14 cellular contexts compared by ENCODE assay signal in the genomic region with DNA sequence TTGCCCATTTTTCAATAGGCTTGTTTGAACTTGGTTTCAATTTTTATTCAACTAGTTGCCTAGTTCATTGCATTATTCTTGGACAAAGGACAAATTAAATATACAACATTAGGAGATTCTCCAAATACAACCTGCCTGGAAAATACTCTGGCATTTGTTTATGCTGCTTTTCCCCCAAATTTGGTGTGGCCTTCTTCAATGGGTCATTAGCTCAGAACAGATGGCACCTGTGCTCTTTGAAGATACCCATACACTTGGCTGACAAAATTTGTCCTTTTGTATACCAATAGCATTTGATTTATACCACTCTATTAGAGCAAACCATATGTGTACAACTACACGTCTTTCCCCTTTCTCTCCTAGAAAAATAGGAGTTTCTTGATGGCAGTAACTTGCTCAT. TPM values are rescaled to one million over a fixed set of nuclear protein-coding genes. Genes with fewer than 3 reads are reported as not detected.
DNase-seq lines count a peak whose midpoint lies in the region; ATAC-seq and TF ChIP-seq lines count a peak whose summit lies in the region.
"Had no signal": no experiment of that assay in that cellular context is flagged by ENCODE, and none has a peak within 500 bp of the region (broad histone marks: within the 10 kb centered on the region; RNA-seq: fewer than 3 reads in every experiment).

No MANE protein-coding gene starts in this region.

- intact Hi-C loops in esophagus squamous epithelium (cut with DNase I): no loop called here

- TF ChIP-seq CTCF in mesothelial cell of epicardium (IDR thresholded peaks at IDR 0.05; ENCODE audit: unreplicated experiment): no peak
- TF ChIP-seq CTCF in esophagus squamous epithelium (IDR thresholded peaks at IDR 0.05): no peak

- DNase-seq in CD4-positive, CD25-positive, alpha-beta regulatory T cell: no peak
- DNase-seq in GM23248 (no peak), mesothelial cell of epicardium (ENCODE audit: low spot score in 2 of 2, unreplicated experiment in 2 of 2) (no peak), Kasumi-1 (lab: John Stamatoyannopoulos, UW) (no peak), NCI-H2171 (lab: John Stamatoyannopoulos, UW) (no peak), DMS 273 (lab: John Stamatoyannopoulos, UW; ENCODE audit: unreplicated experiment) (no peak), esophagus squamous epithelium (lab: John Stamatoyannopoulos, UW) (no peak)
- DNase-seq in activated naive CD8-positive, alpha-beta T cell treated with anti-CD3 and anti-CD28 coated beads for 36 hours: no peak
- DNase-seq: aorta; effector CD8-positive, alpha-beta T cell; NCI-H1417 treated with DMSO at 0.1 percent for 48 hours; sigmoid colon had no signal

- WGBS in GM23248 (ENCODE audit: low coverage in 1 of 2, low lambda C conversion rate in 2 of 2, missing lambda C conversion rate in 2 of 2), 2 experiments: 80 to 86% methylated on average over 1 of the region's 1 CpG
- WGBS in esophagus squamous epithelium, 2 donors: 58 to 63% methylated on average over 1 of the region's 1 CpG

- H3K9me2 ChIP-seq in GM23248 (ENCODE audit: insufficient read depth): no peaks in the 10 kb centered on the region

- H3K9ac ChIP-seq in GM23248: no peak overlapping the region

- peak overlapping the region; percentile 97 for H3K4me3 ChIP-seq in CD4-positive, CD25-positive, alpha-beta regulatory T cell (ENCODE audit: low read depth, low read length)
- H3K4me3 ChIP-seq in GM23248 (peak overlapping the region; percentile 93), esophagus squamous epithelium (peak overlapping the region in 2 of 4 donors; percentile 86 to 91)
- H3K4me3 ChIP-seq: sigmoid colon had no signal

- in situ Hi-C loops in GM23248 (cut with MboI): no loop called here

- H3K36me3 ChIP-seq in CD4-positive, CD25-positive, alpha-beta regulatory T cell (ENCODE audit: control insufficient read depth, insufficient read depth, low read length): peaks cover 33% of the 10 kb centered on the region
- H3K36me3 ChIP-seq in GM23248 (ENCODE audit: low read depth) (no peaks in the 10 kb centered on the region), esophagus squamous epithelium (peaks cover 0 to 28% (median 0%) of the 10 kb centered on the region in 3 donors)
- H3K36me3 ChIP-seq: sigmoid colon had no signal

- peaks cover 30% of the 10 kb centered on the region for H3K4me1 ChIP-seq in CD4-positive, CD25-positive, alpha-beta regulatory T cell (ENCODE audit: control insufficient read depth, insufficient read depth, low read length, poor library complexity, severe bottlenecking)
- H3K4me1 ChIP-seq in GM23248 (ENCODE audit: insufficient read depth): peaks cover 14% of the 10 kb centered on the region; the same call in 1 of the 2 replicates
- peaks cover 0 to 34% (median 5%) of the 10 kb centered on the region in 3 donors for H3K4me1 ChIP-seq in esophagus squamous epithelium

- H3F3A ChIP-seq in GM23248 (ENCODE audit: insufficient read depth): peaks cover 25% of the 10 kb centered on the region

- peaks cover 7% of the 10 kb centered on the region for H3K27me3 Mint-ChIP-seq in CD4-positive, CD25-positive, alpha-beta regulatory T cell
- H3K27me3 Mint-ChIP-seq in activated naive CD8-positive, alpha-beta T cell treated with anti-CD3 and anti-CD28 coated beads for 36 hours: peaks cover 7% of the 10 kb centered on the region
- no peaks in the 10 kb centered on the region for H3K27me3 Mint-ChIP-seq in mesothelial cell of epicardium (ENCODE audit: low read depth)

- H3K79me2 ChIP-seq in GM23248 (ENCODE audit: insufficient read depth): peaks cover 78% of the 10 kb centered on the region

- peaks cover 34% of the 10 kb centered on the region for H3K36me3 Mint-ChIP-seq in CD4-positive, CD25-positive, alpha-beta regulatory T cell
- H3K36me3 Mint-ChIP-seq in activated naive CD8-positive, alpha-beta T cell treated with anti-CD3 and anti-CD28 coated beads for 36 hours: peaks cover 67% of the 10 kb centered on the region
- peaks cover 27% of the 10 kb centered on the region for H3K36me3 Mint-ChIP-seq in mesothelial cell of epicardium

- peak overlapping the region; percentile 6 for H3K27ac ChIP-seq in CD4-positive, CD25-positive, alpha-beta regulatory T cell (ENCODE audit: insufficient read depth, low read length, poor library complexity, severe bottlenecking)
- H3K27ac ChIP-seq in GM23248: no peak overlapping the region
- H3K27ac ChIP-seq in esophagus squamous epithelium: peak overlapping the region in 2 of 4 donors; percentile 22 to 98

- H3K4me3 Mint-ChIP-seq in CD4-positive, CD25-positive, alpha-beta regulatory T cell: peak overlapping the region; percentile 67 to 96 (median 90)
- peak overlapping the region; percentile 34 for H3K4me3 Mint-ChIP-seq in activated naive CD8-positive, alpha-beta T cell treated with anti-CD3 and anti-CD28 coated beads for 36 hours
- peak overlapping the region; percentile 4 for H3K4me3 Mint-ChIP-seq in mesothelial cell of epicardium
- H3K4me3 Mint-ChIP-seq: CD14-positive monocyte had no signal

- H3K9me3 ChIP-seq in CD4-positive, CD25-positive, alpha-beta regulatory T cell (ENCODE audit: control insufficient read depth in 2 of 2, low read length in 2 of 2): peaks cover 15 to 20% of the 10 kb centered on the region in 2 experiments
- H3K9me3 ChIP-seq in GM23248 (ENCODE audit: low read depth): no peaks in the 10 kb centered on the region
- H3K9me3 ChIP-seq in esophagus squamous epithelium: peaks cover 0 to 4% (median 0%) of the 10 kb centered on the region in 3 donors
- H3K9me3 ChIP-seq: sigmoid colon had no signal

- peak overlapping the region; percentile 94 for H3K4me2 ChIP-seq in GM23248 (ENCODE audit: unreplicated experiment)

- peaks cover 0 to 29% (median 8%) of the 10 kb centered on the region in 7 donors for H3K9me3 Mint-ChIP-seq in CD4-positive, CD25-positive, alpha-beta regulatory T cell
- peaks cover 15% of the 10 kb centered on the region for H3K9me3 Mint-ChIP-seq in activated naive CD8-positive, alpha-beta T cell treated with anti-CD3 and anti-CD28 coated beads for 36 hours
- peaks cover 13% of the 10 kb centered on the region for H3K9me3 Mint-ChIP-seq in mesothelial cell of epicardium

- no peak for ATAC-seq in CD4-positive, CD25-positive, alpha-beta regulatory T cell (ENCODE audit: low read depth in 2 of 2)
- ATAC-seq: HepG2 had no signal

- H4K20me1 ChIP-seq in GM23248 (ENCODE audit: insufficient read depth): no peaks in the 10 kb centered on the region

- peaks cover 19 to 59% (median 36%) of the 10 kb centered on the region in 4 donors for H3K4me1 Mint-ChIP-seq in CD4-positive, CD25-positive, alpha-beta regulatory T cell
- H3K4me1 Mint-ChIP-seq in activated naive CD8-positive, alpha-beta T cell treated with anti-CD3 and anti-CD28 coated beads for 36 hours: peaks cover 34% of the 10 kb centered on the region
- peaks cover 24% of the 10 kb centered on the region for H3K4me1 Mint-ChIP-seq in mesothelial cell of epicardium

- no peak for TF ChIP-seq POLR2A in esophagus squamous epithelium (IDR thresholded peaks at IDR 0.05)

- H2AFZ ChIP-seq in GM23248: no peak overlapping the region

- H3K27ac Mint-ChIP-seq in CD4-positive, CD25-positive, alpha-beta regulatory T cell: peak overlapping the region in 2 of 3 donors; percentile 20 to 100
- H3K27ac Mint-ChIP-seq in activated naive CD8-positive, alpha-beta T cell treated with anti-CD3 and anti-CD28 coated beads for 36 hours: peak overlapping the region; percentile 67
- no peak overlapping the region for H3K27ac Mint-ChIP-seq in mesothelial cell of epicardium

- H3K27me3 ChIP-seq in CD4-positive, CD25-positive, alpha-beta regulatory T cell (ENCODE audit: control insufficient read depth, insufficient read depth, low read length): no peaks in the 10 kb centered on the region
- H3K27me3 ChIP-seq in GM23248 (replicated peaks; ENCODE audit: insufficient read depth) (no peaks in the 10 kb centered on the region), esophagus squamous epithelium (no peaks in the 10 kb centered on the region)
- H3K27me3 ChIP-seq: sigmoid colon had no signal

RNA-seq across cellular contexts. Expression of a gene that starts 35.7 kb away (rescaled TPM):
- total RNA-seq in CD4-positive, CD25-positive, alpha-beta regulatory T cell: 119 TPM
- 10 to 100 TPM; 50.7 to 61.0 (median 56.0) TPM for polyA plus RNA-seq in CD4-positive, CD25-positive, alpha-beta regulatory T cell
- total RNA-seq in GM23248 (2014; rRNA removed; shearing (Covaris generic)): 5.5 and 11.8 TPM in 2 replicates
- 44.0 and 46.1 TPM in 2 replicates for polyA plus RNA-seq in GM23248 (2016; fragmentation: Nextera tagmentation; extraction: Ambion mirVana)
- total RNA-seq in activated naive CD8-positive, alpha-beta T cell treated with anti-CD3 and anti-CD28 coated beads for 36 hours: 100 to 1,000 TPM; 160 to 175 TPM
- total RNA-seq in mesothelial cell of epicardium (72.8 to 81.5 TPM (median 77.0 TPM) in 3 replicates), esophagus squamous epithelium (10 to 100 TPM; 16.0 to 21.4 (median 18.2) TPM)

RNA-seq across cellular contexts. Expression of a gene that starts 35.9 kb away (rescaled TPM):
- total RNA-seq in CD4-positive, CD25-positive, alpha-beta regulatory T cell: 0.54 TPM
- polyA plus RNA-seq in CD4-positive, CD25-positive, alpha-beta regulatory T cell: 1 to 10 TPM; 1.4 to 2.8 (median 1.7) TPM
- 1.2 and 2.3 TPM in 2 replicates for total RNA-seq in GM23248 (2014; rRNA removed; shearing (Covaris generic))
- polyA plus RNA-seq in GM23248 (2016; fragmentation: Nextera tagmentation; extraction: Ambion mirVana): 0.86 and 1.2 TPM in 2 replicates
- total RNA-seq in activated naive CD8-positive, alpha-beta T cell treated with anti-CD3 and anti-CD28 coated beads for 36 hours: 1 to 10 TPM; 2.7 to 2.8 TPM
- total RNA-seq in mesothelial cell of epicardium (1.3 to 1.7 TPM (median 1.4 TPM) in 3 replicates), esophagus squamous epithelium (1 to 10 TPM in 1 of 4 donors, under 1 TPM in 3; 0.15 to 2.6 (median 0.65) TPM)

RNA-seq across cellular contexts. Expression of a gene that starts 46.4 kb away (rescaled TPM):
- total RNA-seq in CD4-positive, CD25-positive, alpha-beta regulatory T cell: not detected
- polyA plus RNA-seq in CD4-positive, CD25-positive, alpha-beta regulatory T cell: under 1 TPM in 2 of 4 donors, not detected in 2; 0.08 to 0.09 TPM
- total RNA-seq in GM23248 (2014; rRNA removed; shearing (Covaris generic)): not detected in 2 replicates
- polyA plus RNA-seq in GM23248 (2016; fragmentation: Nextera tagmentation; extraction: Ambion mirVana): not detected in 2 replicates
- total RNA-seq in activated naive CD8-positive, alpha-beta T cell treated with anti-CD3 and anti-CD28 coated beads for 36 hours: not detected
- total RNA-seq in mesothelial cell of epicardium (1.4 to 1.5 TPM (median 1.5 TPM) in 3 replicates), esophagus squamous epithelium (under 1 TPM in 1 of 4 donors, not detected in 3; 0.50 TPM)

Comparison
In these comparisons a context has a peak if more than half of its experiments do, and no peak if none do; other contexts are left out.
1. H3K4me3 Mint-ChIP-seq: peak in every context shown above with its lines; median percentile 90 in CD4-positive, CD25-positive, alpha-beta regulatory T cell; 34 in activated naive CD8-positive, alpha-beta T cell treated with anti-CD3 and anti-CD28 coated beads for 36 hours; 4 in mesothelial cell of epicardium.